9 cellular contexts compared by ENCODE assay signal in the genomic region with DNA sequence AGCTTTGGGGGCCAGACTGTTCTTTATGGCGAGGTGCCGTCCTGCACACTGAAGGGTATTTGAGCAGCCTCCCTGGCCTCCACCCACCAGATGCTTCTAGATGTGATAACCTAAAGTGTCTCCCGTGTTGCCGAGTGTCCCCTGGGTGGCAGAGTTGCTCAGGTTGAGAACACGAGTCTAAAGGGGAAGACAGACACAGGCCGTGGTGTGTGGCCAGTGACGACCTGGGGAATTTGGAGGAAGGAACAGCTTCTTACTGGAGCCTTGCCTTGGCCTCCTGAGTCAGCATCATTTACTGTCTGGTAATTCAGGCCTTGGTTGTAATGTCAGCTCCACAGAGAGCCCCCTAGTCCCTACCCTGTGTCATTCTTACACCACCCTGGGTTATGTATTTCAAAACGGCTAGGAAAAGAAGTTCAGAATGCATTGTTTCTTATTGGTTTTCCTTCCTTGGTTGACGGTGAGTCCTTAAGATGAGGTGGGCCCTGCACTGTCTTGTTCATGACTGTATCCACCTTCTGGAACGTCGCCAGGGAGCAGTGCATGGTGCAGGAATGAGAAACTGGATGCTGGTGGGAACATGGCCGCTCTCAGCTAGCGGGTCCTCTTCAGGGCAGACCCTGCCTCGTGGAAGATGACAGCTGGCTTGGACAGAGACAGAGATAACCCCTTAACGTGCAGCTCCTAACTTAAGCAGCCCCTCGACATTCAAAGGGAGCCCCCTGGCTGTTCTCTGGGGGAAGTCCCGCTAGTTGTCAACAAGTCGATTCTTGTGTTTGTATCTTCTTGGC. TPM values are rescaled to one million over a fixed set of nuclear protein-coding genes. Genes with fewer than 3 reads are reported as not detected.
DNase-seq lines count a peak whose midpoint lies in the region; FAIRE-seq and TF ChIP-seq lines count a peak whose summit lies in the region.
"Had no signal": no experiment of that assay in that cellular context is flagged by ENCODE, and none has a peak within 500 bp of the region (broad histone marks: within the 10 kb centered on the region; RNA-seq: fewer than 3 reads in every experiment).

No MANE protein-coding gene starts in this region.

- TF ChIP-seq CTCF in GM12872 (IDR thresholded peaks at IDR 0.05; ENCODE audit: insufficient read depth, low read depth, low read length): peak; percentile 32; the same call in 1 of the 3 replicates
- no peak for TF ChIP-seq CTCF in bronchial epithelial cell (IDR thresholded peaks at IDR 0.05; ENCODE audit: insufficient read depth, low read length, severe bottlenecking)
- peak in 2 of 3 experiments; percentile 24 to 29 for TF ChIP-seq CTCF in nephron (IDR thresholded peaks at IDR 0.05; ENCODE audit: unreplicated experiment in 3 of 3)
- no peak for TF ChIP-seq CTCF in suprapubic skin (IDR thresholded peaks at IDR 0.05)

- no peak overlapping the region for H3K4me3 ChIP-seq in bronchial epithelial cell (ENCODE audit: low read depth, low read length)
- no peak overlapping the region for H3K4me3 ChIP-seq in CD8-positive, alpha-beta memory T cell (ENCODE audit: low read length)
- no peak overlapping the region for H3K4me3 ChIP-seq in suprapubic skin

- no peaks in the 10 kb centered on the region for H3K9me3 ChIP-seq in CD8-positive, alpha-beta memory T cell (ENCODE audit: low read length)
- H3K9me3 ChIP-seq in suprapubic skin: no peaks in the 10 kb centered on the region

- WGBS in suprapubic skin: 56% methylated on average over 17 of the region's 18 CpGs

- POLR2A ChIA-PET in CD8-positive, alpha-beta memory T cell (lab: Charles Lee): no interaction called here

- CTCF ChIA-PET in CD8-positive, alpha-beta memory T cell (lab: Charles Lee): no interaction called here

- no peaks in the 10 kb centered on the region for H3K4me1 ChIP-seq in CD8-positive, alpha-beta memory T cell (ENCODE audit: insufficient read depth, low read length)
- peaks cover 6% of the 10 kb centered on the region for H3K4me1 ChIP-seq in suprapubic skin

- FAIRE-seq in bronchial epithelial cell (lab: Jason Lieb, UNC) (no peak), urothelium cell line (lab: Jason Lieb, UNC) (no peak)

- H3K27ac ChIP-seq in CD8-positive, alpha-beta memory T cell (ENCODE audit: low read depth, low read length): no peak overlapping the region
- H3K27ac ChIP-seq in suprapubic skin: no peak overlapping the region

- H3K36me3 ChIP-seq in bronchial epithelial cell (ENCODE audit: control insufficient read depth, insufficient read depth, low read length) (peaks cover 33% of the 10 kb centered on the region), suprapubic skin (peaks cover 76% of the 10 kb centered on the region)
- H3K36me3 ChIP-seq in CD8-positive, alpha-beta memory T cell (ENCODE audit: insufficient read depth, low read length): peaks cover 24% of the 10 kb centered on the region

- H3K27me3 Mint-ChIP-seq in IgD-negative memory B cell (no peaks in the 10 kb centered on the region), nephron (ENCODE audit: low read depth) (peaks cover 3% of the 10 kb centered on the region)
- H3K27me3 Mint-ChIP-seq in CD8-positive, alpha-beta memory T cell: no peaks in the 10 kb centered on the region

- H3K27me3 ChIP-seq in bronchial epithelial cell (ENCODE audit: control insufficient read depth, insufficient read depth, low read length) (no peaks in the 10 kb centered on the region), suprapubic skin (no peaks in the 10 kb centered on the region)
- no peaks in the 10 kb centered on the region for H3K27me3 ChIP-seq in CD8-positive, alpha-beta memory T cell (ENCODE audit: insufficient read depth, low read length, poor library complexity, severe bottlenecking)

- H3K9me3 Mint-ChIP-seq in IgD-negative memory B cell: no peaks in the 10 kb centered on the region
- no peaks in the 10 kb centered on the region for H3K9me3 Mint-ChIP-seq in nephron
- H3K9me3 Mint-ChIP-seq in CD8-positive, alpha-beta memory T cell: peaks cover 0 to 1% (median 0%) of the 10 kb centered on the region in 5 donors

- H3K4me3 Mint-ChIP-seq in IgD-negative memory B cell: peak overlapping the region in 3 of 4 donors; percentile 2 to 75 (median 33)
- no peak overlapping the region for H3K4me3 Mint-ChIP-seq in nephron
- no peak overlapping the region for H3K4me3 Mint-ChIP-seq in CD8-positive, alpha-beta memory T cell

- DNase-seq in bronchial epithelial cell (ENCODE audit: low read depth): peak; percentile 22
- no peak for DNase-seq in HuH-7 (ENCODE audit: low spot score)
- no peak for DNase-seq in urothelium cell line (ENCODE audit: low spot score)
- DNase-seq in CD8-positive, alpha-beta memory T cell: no peak
- no peak for DNase-seq in suprapubic skin (ENCODE audit: low spot score in 2 of 2)
- DNase-seq: stimulated activated CD4-positive, alpha-beta T cell treated with anti-CD3 and anti-CD28 coated beads, Interleukin-15, amount 100 ng/mL, for 24 hours had no signal

- peaks cover 25 to 31% (median 28%) of the 10 kb centered on the region in 3 donors for H3K4me1 Mint-ChIP-seq in IgD-negative memory B cell
- H3K4me1 Mint-ChIP-seq in nephron: peaks cover 16% of the 10 kb centered on the region
- peaks cover 12 to 15% (median 14%) of the 10 kb centered on the region in 3 donors for H3K4me1 Mint-ChIP-seq in CD8-positive, alpha-beta memory T cell

- H3K36me3 Mint-ChIP-seq in IgD-negative memory B cell: peaks cover 7% of the 10 kb centered on the region
- H3K36me3 Mint-ChIP-seq in nephron (ENCODE audit: low read depth): peaks cover 72% of the 10 kb centered on the region
- H3K36me3 Mint-ChIP-seq in CD8-positive, alpha-beta memory T cell: peaks cover 5 to 86% (median 21%) of the 10 kb centered on the region in 3 donors

- H3K27ac Mint-ChIP-seq in IgD-negative memory B cell (peak overlapping the region; percentile 76 to 92 (median 86)), nephron (peak overlapping the region in 2 of 3 experiments; percentile 57 to 66)
- peak overlapping the region in 2 of 8 donors; percentile 33 to 54 for H3K27ac Mint-ChIP-seq in CD8-positive, alpha-beta memory T cell

- TF ChIP-seq EP300 in suprapubic skin (IDR thresholded peaks at IDR 0.05): no peak

- no peak for TF ChIP-seq POLR2A in suprapubic skin (IDR thresholded peaks at IDR 0.05)

RNA-seq across cellular contexts. Expression of a gene that starts 7.1 kb away (rescaled TPM):
- 11.8 TPM for polyA plus RNA-seq in IgD-negative memory B cell
- 18.4 and 28.8 TPM in 2 replicates for total RNA-seq in bronchial epithelial cell
- 10 to 100 TPM; 32.9 to 34.8 TPM for total RNA-seq in CD8-positive, alpha-beta memory T cell
- 5.0 TPM for polyA plus RNA-seq in CD8-positive, alpha-beta memory T cell
- 100 to 1,000 TPM in 1 of 4 donors, 10 to 100 TPM in 3; 32.1 to 122 (median 39.4) TPM for total RNA-seq in suprapubic skin

RNA-seq across cellular contexts. Expression of a gene that starts 52.5 kb away (rescaled TPM):
- 0.36 TPM for polyA plus RNA-seq in IgD-negative memory B cell
- under 0.01 TPM in 1 of 2 replicates, not detected in the other for total RNA-seq in bronchial epithelial cell
- not detected for total RNA-seq in CD8-positive, alpha-beta memory T cell
- polyA plus RNA-seq in CD8-positive, alpha-beta memory T cell: not detected
- total RNA-seq in suprapubic skin: 1 to 10 TPM in 2 of 4 donors, under 1 TPM in 2; 0.57 to 3.9 (median 1.2) TPM

Comparison
In these comparisons a context has a peak if more than half of its experiments do, and no peak if none do; other contexts are left out.
1. CTCF ChIP-seq: peak in GM12872 (single experiment) and nephron (2 of 3); none in bronchial epithelial cell (single experiment) and suprapubic skin (0 of 2).
2. H3K4me3 Mint-ChIP-seq: peak in IgD-negative memory B cell (3 of 4); none in nephron (0 of 3) and CD8-positive, alpha-beta memory T cell (0 of 7).